12 cellular contexts compared by ENCODE assay signal in genomic region chr1:205172729-205173366, GRCh38. TPM values are rescaled to one million over a fixed set of nuclear protein-coding genes. Genes with fewer than 3 reads are reported as not detected.
DNase-seq lines count a peak whose midpoint lies in the region; ATAC-seq, FAIRE-seq and TF ChIP-seq lines count a peak whose summit lies in the region.
"Had no signal": no experiment of that assay in that cellular context is flagged by ENCODE, and none has a peak within 500 bp of the region (broad histone marks: within the 10 kb centered on the region; RNA-seq: fewer than 3 reads in every experiment).

No MANE protein-coding gene starts in this region.

- no peak for TF ChIP-seq POLR2A in GM12892 (IDR thresholded peaks at IDR 0.05; ENCODE audit: low read depth, low read length)

- H3K27ac Mint-ChIP-seq in osteocyte (ENCODE audit: unreplicated experiment): peak overlapping the region; percentile 95

- intact Hi-C loops in PC-3 (cut with micrococcal nuclease): no loop called here

- H2AFZ ChIP-seq in PC-3 (ENCODE audit: low read length): no peak overlapping the region

- TF ChIP-seq CTCF in PC-3 (conservative IDR thresholded peaks at IDR 0.05; ENCODE audit: low read depth, low read length) (no peak), bronchial epithelial cell (IDR thresholded peaks at IDR 0.05; ENCODE audit: insufficient read depth, low read length, severe bottlenecking) (no peak), osteocyte (IDR thresholded peaks at IDR 0.05) (no peak)

- ATAC-seq in PC-3 (peak; percentile 83), HG02763 (IDR thresholded peaks at IDR 0.05; ENCODE audit: unreplicated experiment) (no peak)
- ATAC-seq: effector memory CD8-positive, alpha-beta T cell had no signal

- FAIRE-seq in bronchial epithelial cell (lab: Jason Lieb, UNC): no peak
- FAIRE-seq in GM12892 (lab: Jason Lieb, UNC): no peak
- FAIRE-seq: H1 had no signal

- H3K27ac ChIP-seq in PC-3 (ENCODE audit: low read length): peak overlapping the region; percentile 76

- peaks cover 24% of the 10 kb centered on the region for H3K4me1 Mint-ChIP-seq in osteocyte (ENCODE audit: unreplicated experiment)

- H3K9me2 ChIP-seq in PC-3 (replicated peaks; ENCODE audit: low read length): no peaks in the 10 kb centered on the region

- no peak overlapping the region for H3K4me3 Mint-ChIP-seq in osteocyte (ENCODE audit: unreplicated experiment)
- H3K4me3 Mint-ChIP-seq: effector memory CD8-positive, alpha-beta T cell had no signal

- peaks cover 7% of the 10 kb centered on the region for H3F3A ChIP-seq in PC-3 (ENCODE audit: low read length, unreplicated experiment)

- H3K27me3 ChIP-seq in PC-3 (ENCODE audit: low read length) (no peaks in the 10 kb centered on the region), bronchial epithelial cell (ENCODE audit: control insufficient read depth, insufficient read depth, low read length) (no peaks in the 10 kb centered on the region)

- H3K4me3 ChIP-seq in PC-3 (ENCODE audit: low read length) (no peak overlapping the region), bronchial epithelial cell (ENCODE audit: low read depth, low read length) (no peak overlapping the region)

- H3K9ac ChIP-seq in PC-3 (ENCODE audit: low read length): no peak overlapping the region

- CTCF ChIA-PET in PC-3 (lab: Charles Lee): no interaction called here

- no peaks in the 10 kb centered on the region for H3K27me3 Mint-ChIP-seq in osteocyte (ENCODE audit: unreplicated experiment)
- H3K27me3 Mint-ChIP-seq: effector memory CD8-positive, alpha-beta T cell had no signal

- peaks cover 33% of the 10 kb centered on the region for H3K4me1 ChIP-seq in PC-3 (ENCODE audit: insufficient read depth, low read length)

- no peaks in the 10 kb centered on the region for H3K9me3 Mint-ChIP-seq in osteocyte (ENCODE audit: unreplicated experiment)
- H3K9me3 Mint-ChIP-seq: effector memory CD8-positive, alpha-beta T cell had no signal

- H3K79me2 ChIP-seq in PC-3 (ENCODE audit: low read length): peaks cover 13% of the 10 kb centered on the region

- POLR2A ChIA-PET in PC-3 (lab: Charles Lee; ENCODE audit: unreplicated experiment): interaction anchor here (0.7 kb wide), 1 partner anchor 98 kb away, joined by 11 read pairs; no protein-coding TSS in a partner anchor

- H3K9me3 ChIP-seq in PC-3 (ENCODE audit: low read length): no peaks in the 10 kb centered on the region

- DNase-seq in EL: peak; percentile 93
- peak; percentile 98 for DNase-seq in PC-3
- peak; percentile 96 for DNase-seq in bronchial epithelial cell (ENCODE audit: low read depth)
- no peak for DNase-seq in osteocyte (ENCODE audit: extremely low spot score, unreplicated experiment)
- no peak for DNase-seq in GM12892 (ENCODE audit: insufficient read length)
- no peak for DNase-seq in hippocampal formation (lab: John Stamatoyannopoulos, UW)
- DNase-seq in NCI-H1930 (lab: John Stamatoyannopoulos, UW): no peak
- DNase-seq: effector memory CD8-positive, alpha-beta T cell; midbrain; stimulated activated CD4-positive, alpha-beta T cell treated with anti-CD3 and anti-CD28 coated beads, Interleukin-2, amount 100 ng/mL, for 48 hours had no signal

- peaks cover 18% of the 10 kb centered on the region for H3K36me3 Mint-ChIP-seq in osteocyte (ENCODE audit: unreplicated experiment)

- H3K4me2 ChIP-seq in PC-3 (ENCODE audit: low read length): peak overlapping the region; percentile 24

- peaks cover 4% of the 10 kb centered on the region; the same call in 1 of the 2 replicates for H3K36me3 ChIP-seq in PC-3 (ENCODE audit: low read depth, low read length)
- H3K36me3 ChIP-seq in bronchial epithelial cell (ENCODE audit: control insufficient read depth, insufficient read depth, low read length): peaks cover 1% of the 10 kb centered on the region

- no TSS peak for BruUV-seq in PC-3 (replicated peaks; lab: Mats Ljungman, UMichigan)

- H4K20me1 ChIP-seq in PC-3 (ENCODE audit: low read length): no peaks in the 10 kb centered on the region

RNA-seq across cellular contexts. Expression of gene DSTYK, which starts 38.7 kb away (rescaled TPM):
- total RNA-seq in PC-3 (2014; rRNA removed): 8.4 and 9.3 TPM in 2 replicates
- total RNA-seq in bronchial epithelial cell: 11.3 and 13.7 TPM in 2 replicates
- total RNA-seq in osteocyte: 15.3 and 15.6 TPM in 2 replicates
- 2.0 TPM for polyA plus RNA-seq in GM12892 (2012; ENCODE audit: missing spikeins)

RNA-seq across cellular contexts. Expression of gene RBBP5, which starts 51.1 kb away (rescaled TPM):
- total RNA-seq in PC-3 (2014; rRNA removed): 39.5 and 41.7 TPM in 2 replicates
- total RNA-seq in bronchial epithelial cell: 20.5 and 23.4 TPM in 2 replicates
- total RNA-seq in osteocyte: 14.7 and 17.3 TPM in 2 replicates
- 11.2 TPM for polyA plus RNA-seq in GM12892 (2012; ENCODE audit: missing spikeins)

RNA-seq across cellular contexts. Expression of gene TMCC2, which starts 54.9 kb away (rescaled TPM):
- 8.7 and 11.3 TPM in 2 replicates for total RNA-seq in PC-3 (2014; rRNA removed)
- 0.51 and 0.53 TPM in 2 replicates for total RNA-seq in bronchial epithelial cell
- 3.4 and 4.7 TPM in 2 replicates for total RNA-seq in osteocyte
- polyA plus RNA-seq in GM12892 (2012; ENCODE audit: missing spikeins): 1.1 TPM

Comparison
In these comparisons a context has a peak if more than half of its experiments do, and no peak if none do; other contexts are left out.
1. DNase-seq: peak in EL (single experiment), PC-3 (single experiment) and bronchial epithelial cell (single experiment); none in osteocyte (single experiment), GM12892 (single experiment), hippocampal formation (0 of 2) and NCI-H1930 (0 of 2).